Comparison of ENCODE assay signal across 23 cellular contexts in genomic region chr12:95316798-95317197, GRCh38.
DNase-seq lines count a peak whose midpoint lies in the region; ATAC-seq and TF ChIP-seq lines count a peak whose summit lies in the region.
"Had no signal": no experiment of that assay in that cellular context is flagged by ENCODE, and none has a peak within 500 bp of the region (broad histone marks: within the 10 kb centered on the region; RNA-seq: fewer than 3 reads in every experiment).

No MANE protein-coding gene starts in this region.

- TF ChIP-seq CTCF in VCaP (conservative IDR thresholded peaks at IDR 0.05): no peak
- no peak for TF ChIP-seq CTCF in fibroblast of villous mesenchyme (IDR thresholded peaks at IDR 0.05; ENCODE audit: insufficient read depth, low read depth, low read length)
- no peak for TF ChIP-seq CTCF in brain microvascular endothelial cell (IDR thresholded peaks at IDR 0.05; ENCODE audit: low read depth, low read length, missing control alignments)
- no peak for TF ChIP-seq CTCF in osteoblast (IDR thresholded peaks at IDR 0.05; ENCODE audit: extremely low read depth, low read depth, low read length)

- H3K27ac ChIP-seq in VCaP (peak overlapping the region; percentile 68), brain microvascular endothelial cell (no peak overlapping the region), osteoblast (ENCODE audit: low read depth, low read length) (no peak overlapping the region)
- H3K27ac ChIP-seq: KMS-11, RWPE1, SK-N-MC had no signal

- no peaks in the 10 kb centered on the region for H3K27me3 ChIP-seq in brain microvascular endothelial cell (replicated peaks)
- no peaks in the 10 kb centered on the region for H3K27me3 ChIP-seq in osteoblast (ENCODE audit: insufficient read depth, low read length)

- H3K9me3 Mint-ChIP-seq in activated T-cell treated with anti-CD3 and anti-CD28 coated beads, Interleukin-2, amount 50 U/mL, for 72 hours: no peaks in the 10 kb centered on the region
- H3K9me3 Mint-ChIP-seq in activated T-cell treated with anti-CD3 and anti-CD28 coated beads, Interleukin-2, amount 50 U/mL, for 24 hours: no peaks in the 10 kb centered on the region
- H3K9me3 Mint-ChIP-seq: H9 had no signal

- H3K27ac Mint-ChIP-seq in activated T-cell treated with anti-CD3 and anti-CD28 coated beads, Interleukin-2, amount 50 U/mL, for 72 hours: peak overlapping the region; percentile 65
- no peak overlapping the region for H3K27ac Mint-ChIP-seq in activated T-cell treated with anti-CD3 and anti-CD28 coated beads, Interleukin-2, amount 50 U/mL, for 24 hours
- H3K27ac Mint-ChIP-seq: H9, IgD-negative memory B cell had no signal

- H3K4me3 Mint-ChIP-seq in activated T-cell treated with anti-CD3 and anti-CD28 coated beads, Interleukin-2, amount 50 U/mL, for 72 hours: no peak overlapping the region
- no peak overlapping the region for H3K4me3 Mint-ChIP-seq in activated T-cell treated with anti-CD3 and anti-CD28 coated beads, Interleukin-2, amount 50 U/mL, for 24 hours
- H3K4me3 Mint-ChIP-seq: H9, IgD-negative memory B cell had no signal

- no peak overlapping the region for H2AFZ ChIP-seq in osteoblast (ENCODE audit: low read length)

- ATAC-seq in activated T-cell treated with anti-CD3 and anti-CD28 coated beads, Interleukin-2, amount 50 U/mL, for 72 hours (replicated peaks in 1 of 2): no peak
- no peak for ATAC-seq in GM18858 (IDR thresholded peaks at IDR 0.05; ENCODE audit: unreplicated experiment)
- ATAC-seq: Panc1 had no signal

- DNase-seq in activated T-cell treated with anti-CD3 and anti-CD28 coated beads, Interleukin-2, amount 50 U/mL, for 72 hours: no peak
- no peak for DNase-seq in activated T-cell treated with anti-CD3 and anti-CD28 coated beads, Interleukin-2, amount 50 U/mL, for 24 hours
- DNase-seq in fibroblast of villous mesenchyme (ENCODE audit: low read depth) (peak; percentile 32), brain microvascular endothelial cell (no peak), osteoblast (ENCODE audit: insufficient read length, low spot score, missing footprints) (no peak)
- DNase-seq: ACHN; Calu3; GM23248; H9; MM.1S; NCI-H2029; NCI-H446; NCI-H524 treated with DMSO at 0.1 percent for 48 hours; NCI-H774; NK-92 treated with Interleukin-12 subunit alpha and Interleukin-12 subunit beta, amount 100 ng/mL, for 24 hours; SHP77 treated with DMSO at 0.1 percent for 48 hours had no signal

- no peaks in the 10 kb centered on the region for H4K20me1 ChIP-seq in osteoblast (ENCODE audit: insufficient read depth, low read length)

- H3K27me3 Mint-ChIP-seq in activated T-cell treated with anti-CD3 and anti-CD28 coated beads, Interleukin-2, amount 50 U/mL, for 72 hours (ENCODE audit: low read depth): no peaks in the 10 kb centered on the region
- peaks cover 6% of the 10 kb centered on the region for H3K27me3 Mint-ChIP-seq in activated T-cell treated with anti-CD3 and anti-CD28 coated beads, Interleukin-2, amount 50 U/mL, for 24 hours
- H3K27me3 Mint-ChIP-seq: IgD-negative memory B cell had no signal

- H3K79me2 ChIP-seq in osteoblast (ENCODE audit: insufficient read depth, low read length): no peaks in the 10 kb centered on the region

- H3K36me3 Mint-ChIP-seq in activated T-cell treated with anti-CD3 and anti-CD28 coated beads, Interleukin-2, amount 50 U/mL, for 72 hours (ENCODE audit: insufficient read depth in 2 of 2): no peaks in the 10 kb centered on the region
- H3K36me3 Mint-ChIP-seq in activated T-cell treated with anti-CD3 and anti-CD28 coated beads, Interleukin-2, amount 50 U/mL, for 24 hours (ENCODE audit: low read depth): no peaks in the 10 kb centered on the region
- H3K36me3 Mint-ChIP-seq: IgD-negative memory B cell had no signal

- no peaks in the 10 kb centered on the region for H3K36me3 ChIP-seq in brain microvascular endothelial cell (replicated peaks)
- H3K36me3 ChIP-seq in osteoblast (ENCODE audit: insufficient read depth, low read length): no peaks in the 10 kb centered on the region

- H3K4me2 ChIP-seq in osteoblast (ENCODE audit: insufficient read depth, low read length): no peak overlapping the region
- H3K4me2 ChIP-seq: KMS-11 had no signal

- no peaks in the 10 kb centered on the region for H3K9me3 ChIP-seq in osteoblast (ENCODE audit: low read depth, low read length)

- in situ Hi-C loops in brain microvascular endothelial cell (cut with HindIII; ENCODE audit: low pct_ligation_motif_present, low sequenced_read_pairs): no loop called here

- peaks cover 16% of the 10 kb centered on the region for H3K4me1 ChIP-seq in osteoblast (ENCODE audit: insufficient read depth, low read length)

- H3K4me3 ChIP-seq in fibroblast of villous mesenchyme (ENCODE audit: low read depth, low read length) (no peak overlapping the region), brain microvascular endothelial cell (ENCODE audit: low read depth, low read length) (no peak overlapping the region), osteoblast (ENCODE audit: insufficient read depth, low read length) (no peak overlapping the region)
- H3K4me3 ChIP-seq: GM23248, SK-N-MC had no signal

- no peaks in the 10 kb centered on the region for H3K4me1 Mint-ChIP-seq in activated T-cell treated with anti-CD3 and anti-CD28 coated beads, Interleukin-2, amount 50 U/mL, for 72 hours (ENCODE audit: low read depth)
- no peaks in the 10 kb centered on the region for H3K4me1 Mint-ChIP-seq in activated T-cell treated with anti-CD3 and anti-CD28 coated beads, Interleukin-2, amount 50 U/mL, for 24 hours (ENCODE audit: low read depth)
- H3K4me1 Mint-ChIP-seq: H9, IgD-negative memory B cell had no signal
